18 cellular contexts compared by ENCODE assay signal in genomic region chr6:113047148-113047547, GRCh38.
A peak's percentile ranks its signal among the peaks of the same experiment; 100 is the strongest.
DNase-seq lines count a peak whose midpoint lies in the region; ATAC-seq and TF ChIP-seq lines count a peak whose summit lies in the region.
"Had no signal": no experiment of that assay in that cellular context is flagged by ENCODE, and none has a peak within 500 bp of the region (broad histone marks: within the 10 kb centered on the region; RNA-seq: fewer than 3 reads in every experiment).

No MANE protein-coding gene starts in this region.

- H3K36me3 ChIP-seq in adipocyte (ENCODE audit: control insufficient read depth, insufficient read depth, low read length, severe bottlenecking) = no peaks in the 10 kb centered on the region
- no peaks in the 10 kb centered on the region for H3K36me3 ChIP-seq in mesenchymal stem cell (ENCODE audit: control insufficient read depth in 1 of 2, insufficient read depth in 2 of 2, low read depth in 1 of 2, low read length in 2 of 2)
- H3K36me3 ChIP-seq: BLaER1, MG63, ovary, Peyer's patch had no signal

- H3K4ac ChIP-seq in mesenchymal stem cell (ENCODE audit: low read depth in 1 of 2, low read length in 2 of 2) = no peak overlapping the region

- no peak overlapping the region for H3K14ac ChIP-seq in mesenchymal stem cell (ENCODE audit: low read length in 2 of 2)

- H3K9me3 ChIP-seq in adipocyte (ENCODE audit: control insufficient read depth, low read length) = no peaks in the 10 kb centered on the region
- no peaks in the 10 kb centered on the region for H3K9me3 ChIP-seq in mesenchymal stem cell (ENCODE audit: control insufficient read depth, low read length)
- H3K9me3 ChIP-seq: BLaER1, ovary, Peyer's patch had no signal

- no peak overlapping the region for H4K8ac ChIP-seq in mesenchymal stem cell (ENCODE audit: low read length)

- H3K4me3 ChIP-seq in adipocyte (ENCODE audit: low read length) = no peak overlapping the region
- H3K4me3 ChIP-seq in mesenchymal stem cell (ENCODE audit: insufficient read depth in 1 of 2, low read depth in 1 of 2, low read length in 2 of 2) = no peak overlapping the region
- H3K4me3 ChIP-seq: BLaER1, MG63, ovary, Peyer's patch, smooth muscle cell had no signal

- no peaks in the 10 kb centered on the region for H3K27me3 ChIP-seq in adipocyte (replicated peaks; ENCODE audit: control insufficient read depth, insufficient read depth, low read length)
- H3K27me3 ChIP-seq in mesenchymal stem cell (ENCODE audit: control insufficient read depth in 1 of 2, insufficient read depth in 1 of 2, low read length in 2 of 2) = no peaks in the 10 kb centered on the region
- H3K27me3 ChIP-seq: BLaER1, MG63, ovary, Peyer's patch had no signal

- H3K9ac ChIP-seq in adipocyte (ENCODE audit: low read length) (no peak overlapping the region), mesenchymal stem cell (ENCODE audit: low read length) (no peak overlapping the region)
- H3K9ac ChIP-seq: BLaER1 had no signal

- H3K23ac ChIP-seq in mesenchymal stem cell (ENCODE audit: low read length in 2 of 2) = no peak overlapping the region

- intact Hi-C loops in Right ventricle myocardium inferior (cut with DNase I) = no loop called here

- TF ChIP-seq CTCF in AG09319 (IDR thresholded peaks at IDR 0.05; ENCODE audit: low read depth, low read length) = no peak

- H2BK12ac ChIP-seq in mesenchymal stem cell (ENCODE audit: low read length in 2 of 2) = no peak overlapping the region

- peaks cover 8% of the 10 kb centered on the region for H3K4me1 ChIP-seq in adipocyte (ENCODE audit: control insufficient read depth, insufficient read depth, low read length)
- peaks cover 4% of the 10 kb centered on the region for H3K4me1 ChIP-seq in mesenchymal stem cell (ENCODE audit: control insufficient read depth, insufficient read depth, low read depth, low read length)
- H3K4me1 ChIP-seq: BLaER1, Peyer's patch had no signal

- H3K79me1 ChIP-seq in mesenchymal stem cell (replicated peaks; ENCODE audit: low read length, poor library complexity, severe bottlenecking) = no peaks in the 10 kb centered on the region

- H4K91ac ChIP-seq in mesenchymal stem cell (ENCODE audit: low read length) = no peak overlapping the region

- no peak overlapping the region for H2BK15ac ChIP-seq in mesenchymal stem cell (ENCODE audit: low read depth, poor library complexity, severe bottlenecking)

- WGBS in mesenchymal stem cell = no CpG with 5 or more reads among the region's 1 CpG

- H3K27ac ChIP-seq in mesenchymal stem cell (ENCODE audit: low read length, poor library complexity, severe bottlenecking) = no peak overlapping the region
- H3K27ac ChIP-seq: BLaER1, ovary, Peyer's patch had no signal

- DNase-seq in AG09319 (ENCODE audit: extremely low read depth, low read depth) (peak; percentile 75), HS-27A (ENCODE audit: low read depth) (peak; percentile 96), adipocyte (ENCODE audit: low read depth) (peak; percentile 65), mesenchymal stem cell (peak; percentile 43), Right ventricle myocardium inferior (ENCODE audit: missing footprints) (no peak), UCSD-AML1 (lab: John Stamatoyannopoulos, UW; ENCODE audit: unreplicated experiment) (no peak), NCI-H2029 (lab: John Stamatoyannopoulos, UW) (no peak)
- no peak for DNase-seq in activated naive CD4-positive, alpha-beta T cell (lab: John Stamatoyannopoulos, UW)
- DNase-seq: activated CD4-positive, alpha-beta T cell treated with anti-CD3 and anti-CD28 coated beads for 48 hours; activated gamma-delta T cell; H9; MG63; NCI-H748 treated with DMSO at 0.1 percent for 48 hours; ovary; Peyer's patch had no signal

- no peak overlapping the region for H3K4me2 ChIP-seq in mesenchymal stem cell (ENCODE audit: low read length, poor library complexity, severe bottlenecking)
- H3K4me2 ChIP-seq: BLaER1, smooth muscle cell had no signal

- H2BK120ac ChIP-seq in mesenchymal stem cell (ENCODE audit: low read depth, low read length) = no peak overlapping the region

- H2AFZ ChIP-seq in mesenchymal stem cell (ENCODE audit: low read depth, low read length) = no peak overlapping the region

- no peak for ATAC-seq in Right ventricle myocardium inferior
- ATAC-seq: left lobe of liver had no signal

- H3K18ac ChIP-seq in mesenchymal stem cell (ENCODE audit: low read depth in 1 of 2, low read length in 2 of 2) = no peak overlapping the region

- no peak overlapping the region for H2AK5ac ChIP-seq in mesenchymal stem cell (ENCODE audit: low read length, severe bottlenecking)

- H2BK5ac ChIP-seq in mesenchymal stem cell (ENCODE audit: low read depth, low read length, poor library complexity, severe bottlenecking) = no peak overlapping the region

Comparison
In these comparisons a context has a peak if more than half of its experiments do, and no peak if none do; other contexts are left out.
1. DNase-seq: peak in AG09319 (single experiment), HS-27A (single experiment), adipocyte (single experiment) and mesenchymal stem cell (single experiment); none in Right ventricle myocardium inferior (single experiment), UCSD-AML1 (single experiment), NCI-H2029 (single experiment) and activated naive CD4-positive, alpha-beta T cell (0 of 4).